11 cellular contexts compared by ENCODE assay signal in genomic region chr3:170350515-170351413, GRCh38. TPM values are rescaled to one million over a fixed set of nuclear protein-coding genes. Genes with fewer than 3 reads are reported as not detected.
A peak's percentile ranks its signal among the peaks of the same experiment; 100 is the strongest.
DNase-seq lines count a peak whose midpoint lies in the region; ATAC-seq and TF ChIP-seq lines count a peak whose summit lies in the region.
"Had no signal": no experiment of that assay in that cellular context is flagged by ENCODE, and none has a peak within 500 bp of the region (broad histone marks: within the 10 kb centered on the region; RNA-seq: fewer than 3 reads in every experiment).

No MANE protein-coding gene starts in this region.

- TF ChIP-seq RAD21 in liver (IDR thresholded peaks at IDR 0.05): no peak

- H3K27me3 ChIP-seq in liver (ENCODE audit: control insufficient read depth in 4 of 4, insufficient read depth in 4 of 4, low read length in 3 of 4) (no peaks in the 10 kb centered on the region), dorsolateral prefrontal cortex (no peaks in the 10 kb centered on the region), sigmoid colon (no peaks in the 10 kb centered on the region)

- H3K27ac ChIP-seq in liver (ENCODE audit: low read depth in 1 of 2, low read length in 2 of 2): no peak overlapping the region
- H3K27ac ChIP-seq in dorsolateral prefrontal cortex: no peak overlapping the region
- H3K27ac ChIP-seq in sigmoid colon: no peak overlapping the region

- WGBS in liver: 82% methylated on average over 8 of the region's 8 CpGs
- WGBS in sigmoid colon, 2 donors: 41 to 52% methylated on average over 8 of the region's 8 CpGs

- H3K4me1 ChIP-seq in liver (ENCODE audit: control insufficient read depth in 4 of 4, insufficient read depth in 4 of 4, low read length in 3 of 4): peaks cover 6 to 41% (median 32%) of the 10 kb centered on the region in 4 donors
- H3K4me1 ChIP-seq in sigmoid colon: peaks cover 0 to 6% (median 3%) of the 10 kb centered on the region in 4 donors

- TF ChIP-seq CTCF in liver (IDR thresholded peaks at IDR 0.05; ENCODE audit: low read depth, low read length, missing input control) (no peak), dorsolateral prefrontal cortex (IDR thresholded peaks at IDR 0.05 in 54 of 56, conservative IDR thresholded peaks at IDR 0.05 in 2 of 56; ENCODE audit: low read depth in 1 of 56, partially characterized antibody in 56 of 56) (no peak), sigmoid colon (IDR thresholded peaks at IDR 0.05) (no peak)

- TF ChIP-seq EP300 in sigmoid colon (IDR thresholded peaks at IDR 0.05): no peak

- DNase-seq in amniotic stem cell (lab: John Stamatoyannopoulos, UW): no peak
- DNase-seq in DMS53 (lab: John Stamatoyannopoulos, UW): no peak
- no peak for DNase-seq in dorsolateral prefrontal cortex
- no peak for DNase-seq in sigmoid colon
- DNase-seq: activated naive CD4-positive, alpha-beta T cell treated with anti-CD3 and anti-CD28 coated beads, Interleukin-2, amount 50 U/mL, for 16 hours; effector memory CD8-positive, alpha-beta T cell; NCI-H1436 had no signal

- ATAC-seq in GM18502 (IDR thresholded peaks at IDR 0.05; ENCODE audit: poor library complexity, unreplicated experiment) (peak; percentile 50), GM21576 (IDR thresholded peaks at IDR 0.05; ENCODE audit: unreplicated experiment) (peak; percentile 57), HG03520 (IDR thresholded peaks at IDR 0.05; ENCODE audit: unreplicated experiment) (peak; percentile 38)
- ATAC-seq: effector memory CD8-positive, alpha-beta T cell had no signal

- H3K9me3 ChIP-seq in liver (ENCODE audit: control insufficient read depth in 4 of 4, low read length in 3 of 4) (no peaks in the 10 kb centered on the region), sigmoid colon (no peaks in the 10 kb centered on the region)

- no peak for TF ChIP-seq POLR2A in sigmoid colon (IDR thresholded peaks at IDR 0.05)

- H3K36me3 ChIP-seq in liver (ENCODE audit: control insufficient read depth in 4 of 4, insufficient read depth in 3 of 4, low read depth in 1 of 4, low read length in 3 of 4) (no peaks in the 10 kb centered on the region), sigmoid colon (no peaks in the 10 kb centered on the region)

- H3K9ac ChIP-seq in liver (ENCODE audit: low read depth in 1 of 2, low read length in 2 of 2): no peak overlapping the region

- intact Hi-C loops in dorsolateral prefrontal cortex (cut with DNase I) (loop anchor here (5.0 to 10.0 kb wide), 3 partner anchors 38 to 586 kb away; partner anchors contain the start of genes ACTRT3 (in 2 of the 2) and TERC (in 2 of the 2)), sigmoid colon (cut with DNase I) (no loop called here)

- no peak overlapping the region for H3K4me3 ChIP-seq in liver (ENCODE audit: low read depth in 1 of 3, low read length in 3 of 3)
- no peak overlapping the region for H3K4me3 ChIP-seq in dorsolateral prefrontal cortex
- no peak overlapping the region for H3K4me3 ChIP-seq in sigmoid colon

TF ChIP-seq in liver, 16 proteins besides CTCF, POLR2A, EP300 and RAD21:
- TF ChIP-seq SP1 (IDR thresholded peaks at IDR 0.05): no peak
- TF ChIP-seq ZBTB33 (IDR thresholded peaks at IDR 0.05): no peak
- TF ChIP-seq FOXA2 (IDR thresholded peaks at IDR 0.05): no peak
- no peak for TF ChIP-seq EGR1 (IDR thresholded peaks at IDR 0.05; ENCODE audit: low read depth in 2 of 2)
- no peak for TF ChIP-seq JUND (IDR thresholded peaks at IDR 0.05)
- TF ChIP-seq REST (IDR thresholded peaks at IDR 0.05): no peak
- no peak for TF ChIP-seq TAF1 (conservative IDR thresholded peaks at IDR 0.05)
- no peak for TF ChIP-seq MAX (IDR thresholded peaks at IDR 0.05)
- TF ChIP-seq HNF4A (conservative IDR thresholded peaks at IDR 0.05): peak; percentile 40 to 52
- no peak for TF ChIP-seq GABPA (IDR thresholded peaks at IDR 0.05 in 1 of 2, conservative IDR thresholded peaks at IDR 0.05 in 1 of 2)
- TF ChIP-seq NR2F2 (IDR thresholded peaks at IDR 0.05): no peak
- peak in 1 of 2 donors; percentile 35 for TF ChIP-seq RXRA (IDR thresholded peaks at IDR 0.05)
- no peak for TF ChIP-seq HNF4G (IDR thresholded peaks at IDR 0.05)
- no peak for TF ChIP-seq ATF3 (IDR thresholded peaks at IDR 0.05)
- TF ChIP-seq FOXA1 (IDR thresholded peaks at IDR 0.05): no peak

RNA-seq across cellular contexts. Expression of gene SKIL, which starts 6.8 kb away (rescaled TPM):
- total RNA-seq in liver: 10 to 100 TPM; 20.0 to 43.2 TPM
- 1 to 10 TPM; 2.5 to 8.4 TPM for polyA plus RNA-seq in liver
- total RNA-seq in dorsolateral prefrontal cortex: 10 to 100 TPM; 30.8 to 77.5 (median 52.6) TPM
- total RNA-seq in sigmoid colon: 10 to 100 TPM; 24.8 to 52.6 (median 29.8) TPM
- polyA plus RNA-seq in sigmoid colon: 10 to 100 TPM in 2 of 3 donors, 1 to 10 TPM in 1; 6.0 to 14.6 (median 12.4) TPM
